8 cellular contexts compared by ENCODE assay signal in the genomic region with DNA sequence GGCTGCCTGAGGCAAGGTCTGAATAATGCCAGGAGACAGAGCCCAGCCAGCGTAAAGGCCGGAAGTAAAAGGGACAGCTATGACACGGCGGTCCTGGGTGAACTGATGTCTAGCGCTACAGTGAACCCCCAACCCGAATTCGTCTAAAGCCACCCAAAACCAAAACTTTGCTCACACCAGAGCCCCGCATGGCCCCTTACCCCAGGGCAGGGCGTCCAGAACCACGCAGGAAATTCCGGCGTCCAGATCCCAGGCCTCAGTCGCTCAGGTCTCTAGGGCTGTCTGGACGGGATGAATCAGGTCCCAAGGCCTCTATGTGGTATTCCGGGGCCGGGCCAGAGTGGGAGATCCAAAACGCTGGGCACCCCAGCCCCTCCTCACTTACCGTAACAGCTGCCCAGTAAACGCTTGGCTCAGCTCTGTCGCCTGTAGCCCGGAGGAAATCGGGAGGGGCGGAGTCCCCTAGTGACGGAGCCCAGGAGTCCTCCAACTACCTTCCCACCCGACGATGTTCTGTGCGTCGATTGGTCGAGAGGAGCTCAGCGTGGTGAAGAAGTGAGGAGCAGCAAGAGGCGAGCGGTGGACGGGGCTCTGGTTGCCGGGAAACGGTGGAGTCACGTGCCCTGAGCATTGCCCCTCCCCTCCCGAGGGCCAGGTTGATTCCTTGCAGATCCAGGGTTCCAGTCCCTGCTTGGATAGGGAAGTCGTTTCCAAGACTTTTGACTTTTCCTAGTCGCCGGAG. TPM values are rescaled to one million over a fixed set of nuclear protein-coding genes. Genes with fewer than 3 reads are reported as not detected.
DNase-seq lines count a peak whose midpoint lies in the region; ATAC-seq lines count a peak whose summit lies in the region.

Gene CCDC32 (minus strand): TSS at position 452 of the 742 bp plus-strand sequence. CDS start 2,027 bp downstream, outside the sequence.

- H2BK120ac ChIP-seq in mesenchymal stem cell (ENCODE audit: low read depth, low read length): no peak within 1 kb of the TSS

- H3K18ac ChIP-seq in mesenchymal stem cell (ENCODE audit: low read depth in 1 of 2, low read length in 2 of 2): peak within 1 kb of the TSS; percentile 11 to 82

- H3K9me3 ChIP-seq in NT2/D1 (ENCODE audit: insufficient read depth, low read length) (no peaks in the 10 kb centered on the region), endocrine pancreas (ENCODE audit: control insufficient read depth, low read length) (no peaks in the 10 kb centered on the region), mesenchymal stem cell (ENCODE audit: control insufficient read depth, low read length) (no peaks in the 10 kb centered on the region)

- peaks cover 52% of the 10 kb centered on the region for H3K4me1 Mint-ChIP-seq in activated CD8-positive, alpha-beta memory T cell treated with anti-CD3 and anti-CD28 coated beads, Interleukin-2, amount 10 ng/mL, durations not matched to agents 7 days and 5 days

- H2BK15ac ChIP-seq in mesenchymal stem cell (ENCODE audit: low read depth, poor library complexity, severe bottlenecking): no peak within 1 kb of the TSS

- H3K27ac ChIP-seq in mesenchymal stem cell (ENCODE audit: low read length, poor library complexity, severe bottlenecking): peak within 1 kb of the TSS; percentile 84

- peaks cover 17% of the 10 kb centered on the region for H3K36me3 Mint-ChIP-seq in activated CD8-positive, alpha-beta memory T cell treated with anti-CD3 and anti-CD28 coated beads, Interleukin-2, amount 10 ng/mL, durations not matched to agents 7 days and 5 days

- H3K4me2 ChIP-seq in mesenchymal stem cell (ENCODE audit: low read length, poor library complexity, severe bottlenecking): peak within 1 kb of the TSS; percentile 92

- H4K91ac ChIP-seq in mesenchymal stem cell (ENCODE audit: low read length): no peak within 1 kb of the TSS

- H3K36me3 ChIP-seq in NT2/D1 (ENCODE audit: insufficient read depth, insufficient read length, low read length) (peaks cover 7% of the 10 kb centered on the region), endocrine pancreas (ENCODE audit: control insufficient read depth, insufficient read depth, low read length) (no peaks in the 10 kb centered on the region), mesenchymal stem cell (ENCODE audit: control insufficient read depth in 1 of 2, insufficient read depth in 2 of 2, low read depth in 1 of 2, low read length in 2 of 2) (peaks cover 3 to 11% of the 10 kb centered on the region in 2 experiments)

- WGBS in mesenchymal stem cell: under 1% methylated on average over 34 of the region's 40 CpGs

- H3K23ac ChIP-seq in mesenchymal stem cell (ENCODE audit: low read length in 2 of 2): no peak within 1 kb of the TSS

- H3K9ac ChIP-seq in NT2/D1 (ENCODE audit: insufficient read length, low read depth): peak within 1 kb of the TSS; percentile 76
- peak within 1 kb of the TSS; percentile 99 for H3K9ac ChIP-seq in endocrine pancreas (ENCODE audit: control insufficient read depth, insufficient read depth, low read length)
- peak within 1 kb of the TSS; percentile 96 for H3K9ac ChIP-seq in mesenchymal stem cell (ENCODE audit: low read length)

- H3K4me1 ChIP-seq in NT2/D1 (ENCODE audit: insufficient read depth, insufficient read length) (no peaks in the 10 kb centered on the region), endocrine pancreas (ENCODE audit: control insufficient read depth, insufficient read depth, low read length) (no peaks in the 10 kb centered on the region), mesenchymal stem cell (ENCODE audit: control insufficient read depth, insufficient read depth, low read depth, low read length) (no peaks in the 10 kb centered on the region)

- H3K4me3 Mint-ChIP-seq in activated CD8-positive, alpha-beta memory T cell treated with anti-CD3 and anti-CD28 coated beads, Interleukin-2, amount 10 ng/mL, durations not matched to agents 7 days and 5 days: peak within 1 kb of the TSS; percentile 91

- peak; percentile 94 for ATAC-seq in GM21381 (IDR thresholded peaks at IDR 0.05; ENCODE audit: unreplicated experiment)
- ATAC-seq in activated CD8-positive, alpha-beta memory T cell treated with anti-CD3 and anti-CD28 coated beads, Interleukin-2, amount 10 ng/mL, durations not matched to agents 7 days and 5 days: peak; percentile 95

- peaks cover 13% of the 10 kb centered on the region for H3K79me1 ChIP-seq in mesenchymal stem cell (replicated peaks; ENCODE audit: low read length, poor library complexity, severe bottlenecking)

- no peaks in the 10 kb centered on the region for H3K9me3 Mint-ChIP-seq in activated CD8-positive, alpha-beta memory T cell treated with anti-CD3 and anti-CD28 coated beads, Interleukin-2, amount 10 ng/mL, durations not matched to agents 7 days and 5 days (ENCODE audit: low read depth)

- H3K4me3 ChIP-seq in NT2/D1 (ENCODE audit: insufficient read length, low read depth) (peak within 1 kb of the TSS; percentile 85), endocrine pancreas (ENCODE audit: control insufficient read depth, insufficient read depth, low read length) (peak within 1 kb of the TSS; percentile 87), mesenchymal stem cell (ENCODE audit: insufficient read depth in 1 of 2, low read depth in 1 of 2, low read length in 2 of 2) (peak within 1 kb of the TSS; percentile 80 to 98)

- no peaks in the 10 kb centered on the region for H3K27me3 Mint-ChIP-seq in activated CD8-positive, alpha-beta memory T cell treated with anti-CD3 and anti-CD28 coated beads, Interleukin-2, amount 10 ng/mL, durations not matched to agents 7 days and 5 days

- CTCF ChIA-PET in activated CD8-positive, alpha-beta memory T cell treated with anti-CD3 and anti-CD28 coated beads, Interleukin-2, amount 10 ng/mL, durations not matched to agents 7 days and 5 days (lab: Charles Lee): interaction anchor here (0.7 to 4.0 kb wide), 8 partner anchors 10 to 329 kb away, joined by 3 to 27 read pairs (median 4); partner anchors contain the start of genes BAHD1 and VPS18

- H2BK5ac ChIP-seq in mesenchymal stem cell (ENCODE audit: low read depth, low read length, poor library complexity, severe bottlenecking): no peak within 1 kb of the TSS

- peak within 1 kb of the TSS; percentile 60 for H4K8ac ChIP-seq in mesenchymal stem cell (ENCODE audit: low read length)

- no peak within 1 kb of the TSS for H3K14ac ChIP-seq in mesenchymal stem cell (ENCODE audit: low read length in 2 of 2)

- H2BK12ac ChIP-seq in mesenchymal stem cell (ENCODE audit: low read length in 2 of 2): no peak within 1 kb of the TSS

- peak within 1 kb of the TSS; percentile 9 to 64 for H3K4ac ChIP-seq in mesenchymal stem cell (ENCODE audit: low read depth in 1 of 2, low read length in 2 of 2)

- peak; percentile 95 for DNase-seq in COR-L47 (lab: John Stamatoyannopoulos, UW)
- peak in 75 of 76 experiments; percentile 53 to 98 (median 95) for DNase-seq in HUDEP-2 (lab: John Stamatoyannopoulos, UW; ENCODE audit: unreplicated experiment in 76 of 76)
- DNase-seq in NT2/D1 (ENCODE audit: low read depth, low spot score): peak; percentile 96
- peak; percentile 99 for DNase-seq in activated CD8-positive, alpha-beta memory T cell treated with anti-CD3 and anti-CD28 coated beads, Interleukin-2, amount 10 ng/mL, durations not matched to agents 7 days and 5 days
- DNase-seq in mesenchymal stem cell: peak; percentile 99
- peak; percentile 85 for DNase-seq in stimulated activated CD8-positive, alpha-beta memory T cell treated with anti-CD3 and anti-CD28 coated beads, Interleukin-12 subunit alpha, Interleukin-12 subunit beta, amount 100 ng/mL, for 4 hours (ENCODE audit: low read depth)

- peak within 1 kb of the TSS; percentile 94 for H3K27ac Mint-ChIP-seq in activated CD8-positive, alpha-beta memory T cell treated with anti-CD3 and anti-CD28 coated beads, Interleukin-2, amount 10 ng/mL, durations not matched to agents 7 days and 5 days

- peaks cover 15% of the 10 kb centered on the region for H3K27me3 ChIP-seq in NT2/D1 (ENCODE audit: insufficient read depth, insufficient read length)
- no peaks in the 10 kb centered on the region for H3K27me3 ChIP-seq in endocrine pancreas (ENCODE audit: control insufficient read depth, insufficient read depth, low read length)
- H3K27me3 ChIP-seq in mesenchymal stem cell (ENCODE audit: control insufficient read depth in 1 of 2, insufficient read depth in 1 of 2, low read length in 2 of 2): no peaks in the 10 kb centered on the region

- H2AK5ac ChIP-seq in mesenchymal stem cell (ENCODE audit: low read length, severe bottlenecking): no peak within 1 kb of the TSS

- peak within 1 kb of the TSS; percentile 80 for H2AFZ ChIP-seq in mesenchymal stem cell (ENCODE audit: low read depth, low read length)

RNA-seq across cellular contexts. Expression of gene CCDC32, which starts in this region (rescaled TPM):
- total RNA-seq in activated CD8-positive, alpha-beta memory T cell treated with anti-CD3 and anti-CD28 coated beads, Interleukin-2, amount 10 ng/mL, durations not matched to agents 7 days and 5 days: 10 to 100 TPM; 24.4 to 27.8 TPM
- polyA plus RNA-seq in mesenchymal stem cell (2013, experiment 1 of 2): 26.2 TPM
- 27.6 TPM for polyA plus RNA-seq in mesenchymal stem cell (2013, experiment 2 of 2)

Comparison
In these comparisons a context has a peak if more than half of its experiments do, and no peak if none do; other contexts are left out.
1. Peak in every context shown above with its lines: DNase-seq, ATAC-seq, H3K4me3 ChIP-seq and H3K27ac ChIP-seq.